Comparison of ENCODE assay signal across 12 cellular contexts in genomic region chr7:139703468-139704307, GRCh38.
DNase-seq lines count a peak whose midpoint lies in the region; ATAC-seq, FAIRE-seq and TF ChIP-seq lines count a peak whose summit lies in the region.
"Had no signal": no experiment of that assay in that cellular context is flagged by ENCODE, and none has a peak within 500 bp of the region (broad histone marks: within the 10 kb centered on the region; RNA-seq: fewer than 3 reads in every experiment).

No MANE protein-coding gene starts in this region.

- peak overlapping the region in 4 of 5 donors; percentile 37 to 66 (median 57) for H3K27ac ChIP-seq in stomach
- H3K27ac ChIP-seq: 22Rv1, WERI-Rb-1 had no signal

- H3K4me3 Mint-ChIP-seq in stimulated activated naive B cell treated with anti-CD40 and anti-IgM and Interleukin-4, amounts not matched to agents 10 μg/mL and 1 μg/mL and 100 μg/mL, for 72 hours, result no peak overlapping the region

- peaks cover 48 to 52% of the 10 kb centered on the region in 2 donors for H3K4me1 Mint-ChIP-seq in stimulated activated naive B cell treated with anti-CD40 and anti-IgM and Interleukin-4, amounts not matched to agents 10 μg/mL and 1 μg/mL and 100 μg/mL, for 72 hours

- peaks cover 50 to 73% of the 10 kb centered on the region in 2 donors for H3K36me3 Mint-ChIP-seq in stimulated activated naive B cell treated with anti-CD40 and anti-IgM and Interleukin-4, amounts not matched to agents 10 μg/mL and 1 μg/mL and 100 μg/mL, for 72 hours

- H3K27ac Mint-ChIP-seq in stimulated activated naive B cell treated with anti-CD40 and anti-IgM and Interleukin-4, amounts not matched to agents 10 μg/mL and 1 μg/mL and 100 μg/mL, for 72 hours, result no peak overlapping the region

- peaks cover 17 to 55% (median 30%) of the 10 kb centered on the region in 4 donors for H3K4me1 ChIP-seq in stomach

- TF ChIP-seq POLR2A in stomach (IDR thresholded peaks at IDR 0.05), result no peak

- no peaks in the 10 kb centered on the region for H3K27me3 ChIP-seq in stomach

- H3K27me3 Mint-ChIP-seq in stimulated activated naive B cell treated with anti-CD40 and anti-IgM and Interleukin-4, amounts not matched to agents 10 μg/mL and 1 μg/mL and 100 μg/mL, for 72 hours, result no peaks in the 10 kb centered on the region

- intact Hi-C loops in Right ventricle myocardium superior (cut with DNase I), result no loop called here
- intact Hi-C loops in stomach (cut with DNase I; ENCODE audit: low total_unique reads), result no loop called here

- no peaks in the 10 kb centered on the region for H3K9me3 Mint-ChIP-seq in stimulated activated naive B cell treated with anti-CD40 and anti-IgM and Interleukin-4, amounts not matched to agents 10 μg/mL and 1 μg/mL and 100 μg/mL, for 72 hours

- 63 to 79% (median 69%) methylated on average over 5 of the region's 5 CpGs for WGBS in stomach, 5 donors

- TF ChIP-seq CTCF in stomach (IDR thresholded peaks at IDR 0.05), result no peak

- peaks cover 24 to 76% (median 58%) of the 10 kb centered on the region in 4 donors for H3K36me3 ChIP-seq in stomach

- no peaks in the 10 kb centered on the region for H3K9me3 ChIP-seq in stomach

- TF ChIP-seq EP300 in stomach (IDR thresholded peaks at IDR 0.05), result no peak

- DNase-seq in NCI-H1092 treated with DMSO at 0.1 percent for 48 hours (lab: John Stamatoyannopoulos, UW) (peak; percentile 79), NCI-H1092 (lab: John Stamatoyannopoulos, UW) (no peak), Right ventricle myocardium superior (no peak), stomach (no peak), frontal cortex (ENCODE audit: low spot score in 2 of 2) (no peak), iPS-NIHi7 (ENCODE audit: extremely low spot score) (no peak)
- no peak for DNase-seq in stimulated activated naive B cell treated with anti-CD40 and anti-IgM and Interleukin-4, amounts not matched to agents 10 μg/mL and 1 μg/mL and 100 μg/mL, for 72 hours
- DNase-seq: NCI-H748 treated with DMSO at 0.1 percent for 48 hours, occipital lobe, WERI-Rb-1 had no signal

- no peak for FAIRE-seq in frontal cortex (lab: Jason Lieb, UNC)

- no peak overlapping the region for H3K4me3 ChIP-seq in stomach

- ATAC-seq in HG03097 (IDR thresholded peaks at IDR 0.05; ENCODE audit: low FRiP score, unreplicated experiment), result peak; percentile 11
- peak; percentile 71 for ATAC-seq in Right ventricle myocardium superior (ENCODE audit: poor library complexity)
- no peak for ATAC-seq in stimulated activated naive B cell treated with anti-CD40 and anti-IgM and Interleukin-4, amounts not matched to agents 10 μg/mL and 1 μg/mL and 100 μg/mL, for 72 hours (replicated peaks)

Comparison
In these comparisons a context has a peak if more than half of its experiments do, and no peak if none do; other contexts are left out.
1. ATAC-seq: peak in HG03097 (single experiment) and Right ventricle myocardium superior (single experiment); none in stimulated activated naive B cell treated with anti-CD40 and anti-IgM and Interleukin-4, amounts not matched to agents 10 μg/mL and 1 μg/mL and 100 μg/mL, for 72 hours (0 of 2).